In the genomic region with DNA sequence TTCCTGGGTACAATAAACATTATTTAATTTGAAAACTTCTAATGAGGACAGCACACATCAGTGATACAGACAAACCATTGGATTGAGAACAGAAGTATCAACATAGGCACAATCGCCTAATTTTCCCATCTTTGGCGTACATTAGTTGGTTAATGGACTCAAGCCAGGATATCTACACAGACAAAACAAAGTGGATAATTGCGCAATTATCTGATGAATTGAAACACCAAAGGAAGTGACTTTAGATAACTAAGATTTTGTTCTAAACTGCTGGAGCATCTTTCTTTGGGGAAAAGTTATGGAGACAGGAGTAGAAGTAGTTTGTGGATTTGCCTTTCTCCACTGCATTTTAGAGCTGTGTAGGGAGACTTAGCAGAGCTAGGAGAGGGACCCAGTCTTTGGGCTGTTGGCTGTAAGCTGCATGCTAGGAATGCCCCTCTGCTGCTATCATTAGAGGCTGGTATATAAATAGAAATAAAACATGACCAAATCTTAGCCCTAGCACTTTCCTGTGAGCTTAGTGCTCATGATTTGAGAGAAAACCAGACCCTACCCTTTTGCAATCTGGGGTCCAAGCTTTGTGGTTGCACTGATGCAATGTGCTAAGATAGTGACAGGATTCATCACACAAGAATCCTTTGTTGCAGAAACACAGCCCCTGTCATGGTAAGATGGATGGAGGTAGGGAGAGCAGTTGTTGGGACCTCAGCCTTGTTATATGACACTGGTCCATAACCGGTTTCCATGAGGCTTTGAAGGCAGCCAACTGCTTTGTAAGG, we compare ENCODE assay signal across 29 cellular contexts.
DNase-seq lines count a peak whose midpoint lies in the region; ATAC-seq and TF ChIP-seq lines count a peak whose summit lies in the region.
"Had no signal": no experiment of that assay in that cellular context is flagged by ENCODE, and none has a peak within 500 bp of the region (broad histone marks: within the 10 kb centered on the region; RNA-seq: fewer than 3 reads in every experiment).

No MANE protein-coding gene starts in this region.

- H2AFZ ChIP-seq in trophoblast cell (ENCODE audit: insufficient read depth, low read length, poor library complexity): no peak overlapping the region

- H3K9ac ChIP-seq in trophoblast cell (ENCODE audit: low read length): no peak overlapping the region

- no peak overlapping the region for H3K4me2 ChIP-seq in trophoblast cell (ENCODE audit: low read length)

- no peak overlapping the region for H3K4ac ChIP-seq in trophoblast cell (ENCODE audit: low read depth, low read length)

- no peak overlapping the region for H4K12ac ChIP-seq in trophoblast cell (ENCODE audit: low read depth, low read length)

- H3K14ac ChIP-seq in trophoblast cell (ENCODE audit: low read length): no peak overlapping the region

- DNase-seq in cardiac muscle cell (ENCODE audit: low read depth in 1 of 2, low spot score in 1 of 2) (peak; percentile 23 to 84), right cardiac atrium (no peak), NCI-H748 treated with DMSO at 0.1 percent for 48 hours (lab: John Stamatoyannopoulos, UW) (peak; percentile 72), fibroblast of villous mesenchyme (ENCODE audit: low read depth) (peak; percentile 31), trophoblast cell (no peak)
- DNase-seq in stimulated activated CD8-positive, alpha-beta memory T cell treated with anti-CD3 and anti-CD28 coated beads, Interleukin-4, amount 100 ng/mL, for 48 hours: no peak
- DNase-seq: activated CD4-positive, alpha-beta T cell treated with anti-CD3 and anti-CD28 coated beads, Interleukin-2, amount 50 U/mL, for 48 hours; activated naive CD4-positive, alpha-beta T cell treated with anti-CD3 and anti-CD28 coated beads for 36 hours; adrenal gland; BE2C; CD8-positive, alpha-beta memory T cell; DMS153; effector memory CD8-positive, alpha-beta T cell; KBM-7; left lung; mesendoderm; naive B cell; NCI-H187 treated with DMSO at 0.1 percent for 48 hours; NCI-H345; nucleus accumbens; stomach; thyroid gland had no signal

- no peak overlapping the region for H2AK5ac ChIP-seq in trophoblast cell (ENCODE audit: low read length)

- intact Hi-C loops in right cardiac atrium (cut with DNase I): no loop called here

- H4K91ac ChIP-seq in trophoblast cell (ENCODE audit: low read depth, low read length): no peak overlapping the region

- H3K36me3 ChIP-seq in cardiac muscle cell (no peaks in the 10 kb centered on the region), trophoblast cell (ENCODE audit: control insufficient read depth in 1 of 2, insufficient read depth in 2 of 2, low read length in 2 of 2) (no peaks in the 10 kb centered on the region)
- H3K36me3 ChIP-seq: adrenal gland, BE2C, HAP-1, left lung, stomach, thyroid gland had no signal

- TF ChIP-seq CTCF in cardiac muscle cell (IDR thresholded peaks at IDR 0.05; ENCODE audit: low read depth, low read length) (no peak), fibroblast of villous mesenchyme (IDR thresholded peaks at IDR 0.05; ENCODE audit: insufficient read depth, low read depth, low read length) (no peak)

- no peak overlapping the region for H2BK12ac ChIP-seq in trophoblast cell (ENCODE audit: low read length)

- H4K8ac ChIP-seq in trophoblast cell (ENCODE audit: low read depth, low read length): no peak overlapping the region

- H2BK120ac ChIP-seq in trophoblast cell (ENCODE audit: insufficient read depth, low read length, poor library complexity): no peak overlapping the region

- no peak overlapping the region for H3K18ac ChIP-seq in trophoblast cell (ENCODE audit: low read length)

- H3K27me3 ChIP-seq in cardiac muscle cell: no peaks in the 10 kb centered on the region
- no peaks in the 10 kb centered on the region for H3K27me3 ChIP-seq in right cardiac atrium (ENCODE audit: control insufficient read depth, insufficient read depth)
- no peaks in the 10 kb centered on the region for H3K27me3 ChIP-seq in trophoblast cell (ENCODE audit: insufficient read depth, low read length)
- H3K27me3 ChIP-seq: adrenal gland, BE2C, left lung, stomach, thyroid gland had no signal

- H3K23ac ChIP-seq in trophoblast cell (ENCODE audit: low read length): no peak overlapping the region

- H2BK5ac ChIP-seq in trophoblast cell (ENCODE audit: low read depth, low read length, poor library complexity): no peak overlapping the region

- H3K79me1 ChIP-seq in trophoblast cell (ENCODE audit: low read length): no peaks in the 10 kb centered on the region

- ATAC-seq in right cardiac atrium: no peak
- ATAC-seq in GM21737 (IDR thresholded peaks at IDR 0.05; ENCODE audit: unreplicated experiment): no peak
- no peak for ATAC-seq in GM19023 (IDR thresholded peaks at IDR 0.05; ENCODE audit: unreplicated experiment)
- ATAC-seq: activated CD4-positive, CD25-positive, alpha-beta regulatory T cell treated with anti-CD3 and anti-CD28 coated beads, Interleukin-2, amount 50 U/mL, for 24 hours; effector memory CD8-positive, alpha-beta T cell; left lung had no signal

- 71% methylated on average over 4 of the region's 4 CpGs for WGBS in right cardiac atrium
- no CpG with 5 or more reads among the region's 4 CpGs for WGBS in trophoblast cell (ENCODE audit: extremely low coverage, insufficient coverage, insufficient read length)

- no peak overlapping the region for H3K27ac ChIP-seq in cardiac muscle cell
- H3K27ac ChIP-seq in right cardiac atrium (ENCODE audit: low read length): no peak overlapping the region
- no peak overlapping the region for H3K27ac ChIP-seq in trophoblast cell (ENCODE audit: low read depth, low read length)
- H3K27ac ChIP-seq: adrenal gland, coronary artery, left lung, RWPE1, skin epidermis, stomach, thyroid gland had no signal

- peaks cover 19% of the 10 kb centered on the region for H3K4me1 ChIP-seq in cardiac muscle cell (ENCODE audit: low read depth)
- peaks cover 2% of the 10 kb centered on the region for H3K4me1 ChIP-seq in right cardiac atrium (ENCODE audit: control insufficient read depth, insufficient read depth, low read length)
- no peaks in the 10 kb centered on the region for H3K4me1 ChIP-seq in trophoblast cell (ENCODE audit: control insufficient read depth in 1 of 2, insufficient read depth in 2 of 2, low read length in 2 of 2)
- H3K4me1 ChIP-seq: adrenal gland, BE2C, left lung, stomach, thyroid gland had no signal

- H3K9me3 ChIP-seq in cardiac muscle cell (ENCODE audit: low read depth): no peaks in the 10 kb centered on the region
- no peaks in the 10 kb centered on the region for H3K9me3 ChIP-seq in right cardiac atrium (ENCODE audit: control insufficient read depth, low read length)
- H3K9me3 ChIP-seq in trophoblast cell (ENCODE audit: insufficient read depth, low read depth, low read length): no peaks in the 10 kb centered on the region
- H3K9me3 ChIP-seq: adrenal gland, BE2C, HAP-1, left lung, stomach, thyroid gland had no signal

- no peak overlapping the region for H3K4me3 ChIP-seq in cardiac muscle cell
- no peak overlapping the region for H3K4me3 ChIP-seq in right cardiac atrium (ENCODE audit: low read length)
- H3K4me3 ChIP-seq in fibroblast of villous mesenchyme (ENCODE audit: low read depth, low read length): no peak overlapping the region
- no peak overlapping the region for H3K4me3 ChIP-seq in trophoblast cell (ENCODE audit: low read depth, low read length)
- H3K4me3 ChIP-seq: adrenal gland, coronary artery, HAP-1, left lung, skin epidermis, stomach, thyroid gland had no signal

- no peaks in the 10 kb centered on the region for H3K79me2 ChIP-seq in trophoblast cell (ENCODE audit: control insufficient read depth, insufficient read depth, low read length, poor library complexity)

Comparison
In these comparisons a context has a peak if more than half of its experiments do, and no peak if none do; other contexts are left out.
1. DNase-seq: peak in cardiac muscle cell (2 of 2), NCI-H748 treated with DMSO at 0.1 percent for 48 hours (single experiment) and fibroblast of villous mesenchyme (single experiment); none in right cardiac atrium (0 of 3), trophoblast cell (0 of 2) and stimulated activated CD8-positive, alpha-beta memory T cell treated with anti-CD3 and anti-CD28 coated beads, Interleukin-4, amount 100 ng/mL, for 48 hours (single experiment).